In genomic region chr10:74199315-74199714, GRCh38 we compare ENCODE assay signal across 11 cellular contexts.
"Had no signal": no experiment of that assay in that cellular context is flagged by ENCODE, and none has a peak within 500 bp of the region (broad histone marks: within the 10 kb centered on the region; RNA-seq: fewer than 3 reads in every experiment).

No MANE protein-coding gene starts in this region.

- H3K4me3 ChIP-seq: GM23248, GM23338, HAP-1 had no signal

- DNase-seq: GM23248, GOT3, H7, H9, HCEC 1CT, HFFc6 had no signal

- ATAC-seq: GM23338, HCT116 had no signal

- H3K9ac ChIP-seq: GM23248 had no signal

- H3K27ac ChIP-seq: GM23248 had no signal

- H2AFZ ChIP-seq: GM23248, GM23338 had no signal

- H3K9me3 ChIP-seq: HAP-1 had no signal

- FAIRE-seq: H1, H54 had no signal

- H3K36me3 ChIP-seq: HAP-1 had no signal

- H3K4me2 ChIP-seq: GM23338 had no signal
